20 cellular contexts compared by ENCODE assay signal in the genomic region with DNA sequence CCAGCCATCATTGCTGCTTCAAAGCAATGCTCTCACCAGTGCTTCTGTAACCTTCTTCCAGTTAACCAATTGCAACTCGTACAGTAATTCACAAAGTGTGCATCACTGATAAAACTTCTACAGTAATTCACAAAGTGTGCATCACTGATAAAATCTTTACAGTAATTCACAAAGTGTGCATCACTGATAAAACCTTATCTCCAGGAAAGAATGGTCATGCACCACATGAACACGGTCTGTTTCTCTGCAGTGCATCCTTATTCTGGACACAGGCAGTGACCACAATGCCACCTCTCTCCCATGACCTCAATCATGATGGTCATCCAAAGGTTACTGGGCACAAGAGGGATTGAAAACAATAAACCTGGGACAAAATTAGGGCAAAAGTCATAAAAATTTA.
"Had no signal": no experiment of that assay in that cellular context is flagged by ENCODE, and none has a peak within 500 bp of the region (broad histone marks: within the 10 kb centered on the region; RNA-seq: fewer than 3 reads in every experiment).

No MANE protein-coding gene starts in this region.

- H3K36me3 Mint-ChIP-seq: natural killer cell treated with Interleukin-12 subunit alpha and Interleukin-12 subunit beta and Interleukin-15 and Interleukin-18, amount 100 ng/mL, for 72 hours had no signal

- H3K27ac ChIP-seq: esophagus squamous epithelium, transverse colon had no signal

- H3K36me3 ChIP-seq: cardiac muscle cell, esophagus squamous epithelium, transverse colon had no signal

- H3K27me3 ChIP-seq: cardiac muscle cell, esophagus squamous epithelium, transverse colon had no signal

- FAIRE-seq: endometrium, kidney, small intestine had no signal

- H3K9me3 ChIP-seq: esophagus squamous epithelium, transverse colon had no signal

- H3K9me3 Mint-ChIP-seq: activated CD4-positive, alpha-beta T cell treated with anti-CD3 and anti-CD28 coated beads, Interleukin-2, amount 10 ng/mL, durations not matched to agents 24 days and 14 days; natural killer cell treated with Interleukin-12 subunit alpha and Interleukin-12 subunit beta and Interleukin-15 and Interleukin-18, amount 100 ng/mL, for 72 hours had no signal

- H3K4me3 Mint-ChIP-seq: activated CD4-positive, alpha-beta T cell treated with anti-CD3 and anti-CD28 coated beads, Interleukin-2, amount 10 ng/mL, durations not matched to agents 24 days and 14 days; activated CD8-positive, alpha-beta T cell treated with anti-CD3 and anti-CD28 coated beads, Interleukin-2, amount 10 ng/mL, durations not matched to agents 7 days and 5 days; natural killer cell treated with Interleukin-12 subunit alpha and Interleukin-12 subunit beta and Interleukin-15 and Interleukin-18, amount 100 ng/mL, for 72 hours; T-helper 17 cell had no signal

- H3K4me3 ChIP-seq: cardiac muscle cell, esophagus squamous epithelium, transverse colon had no signal

- ATAC-seq: activated CD8-positive, alpha-beta T cell treated with anti-CD3 and anti-CD28 coated beads, Interleukin-2, amount 10 ng/mL, durations not matched to agents 7 days and 5 days; natural killer cell treated with Interleukin-12 subunit alpha and Interleukin-12 subunit beta and Interleukin-15 and Interleukin-18, amount 100 ng/mL, for 72 hours; stimulated activated naive CD8-positive, alpha-beta T cell treated with anti-CD3 and anti-CD28 coated beads, Interleukin-15, Interleukin-2, amounts not matched to agents 100 U/mL and 50 U/mL, for 24 hours; T-helper 17 cell had no signal

- DNase-seq: activated CD4-positive, alpha-beta T cell treated with anti-CD3 and anti-CD28 coated beads, Interleukin-2, amount 10 ng/mL, durations not matched to agents 24 days and 14 days; activated CD4-positive, CD25-positive, alpha-beta regulatory T cell; activated CD8-positive, alpha-beta memory T cell treated with anti-CD3 and anti-CD28 coated beads, Interleukin-2, amount 50 U/mL, for 4 hours; activated CD8-positive, alpha-beta T cell treated with anti-CD3 and anti-CD28 coated beads, Interleukin-2, amount 10 ng/mL, durations not matched to agents 7 days and 5 days; activated naive CD4-positive, alpha-beta T cell; esophagus squamous epithelium; foreskin fibroblast; glutamatergic neuron; hypothalamus; kidney; left ventricle myocardium superior; mesendoderm; right cardiac atrium; small intestine; stimulated activated naive CD8-positive, alpha-beta T cell treated with anti-CD3 and anti-CD28 coated beads, Interleukin-15, Interleukin-2, amounts not matched to agents 100 U/mL and 50 U/mL, for 24 hours; T-helper 17 cell; transverse colon had no signal

- H3K27me3 Mint-ChIP-seq: T-helper 17 cell had no signal
